Comparison of ENCODE assay signal across 8 cellular contexts in genomic region chr1:67489643-67490042, GRCh38. TPM values are rescaled to one million over a fixed set of nuclear protein-coding genes. Genes with fewer than 3 reads are reported as not detected.
DNase-seq lines count a peak whose midpoint lies in the region; ATAC-seq lines count a peak whose summit lies in the region.

No MANE protein-coding gene starts in this region.

- H3K9me3 ChIP-seq in T-helper 17 cell (ENCODE audit: control insufficient read depth, low read length, poor library complexity, severe bottlenecking), result no peaks in the 10 kb centered on the region

- H3K36me3 Mint-ChIP-seq in activated T-helper 17 cell treated with anti-CD3 and anti-CD28 coated beads, Interleukin-2, amount 50 U/mL, for 72 hours (ENCODE audit: low read depth), result no peaks in the 10 kb centered on the region
- H3K36me3 Mint-ChIP-seq in T-helper 17 cell (ENCODE audit: low read depth), result no peaks in the 10 kb centered on the region

- no peak overlapping the region for H3K27ac Mint-ChIP-seq in activated T-helper 17 cell treated with anti-CD3 and anti-CD28 coated beads, Interleukin-2, amount 50 U/mL, for 72 hours
- H3K27ac Mint-ChIP-seq in T-helper 17 cell, result no peak overlapping the region

- no peaks in the 10 kb centered on the region for H3K9me3 Mint-ChIP-seq in activated T-helper 17 cell treated with anti-CD3 and anti-CD28 coated beads, Interleukin-2, amount 50 U/mL, for 72 hours

- H3K27me3 Mint-ChIP-seq in activated T-helper 17 cell treated with anti-CD3 and anti-CD28 coated beads, Interleukin-2, amount 50 U/mL, for 72 hours, result no peaks in the 10 kb centered on the region
- H3K27me3 Mint-ChIP-seq in T-helper 17 cell, result no peaks in the 10 kb centered on the region

- H3K4me3 Mint-ChIP-seq in activated T-helper 17 cell treated with anti-CD3 and anti-CD28 coated beads, Interleukin-2, amount 50 U/mL, for 72 hours, result no peak overlapping the region
- H3K4me3 Mint-ChIP-seq in T-helper 17 cell, result no peak overlapping the region

- ATAC-seq in HG03354 (IDR thresholded peaks at IDR 0.05; ENCODE audit: poor library complexity, severe bottlenecking, unreplicated experiment), result peak; percentile 58
- ATAC-seq in activated T-helper 17 cell treated with anti-CD3 and anti-CD28 coated beads, Interleukin-2, amount 50 U/mL, for 72 hours (replicated peaks), result peak; percentile 43
- peak; percentile 82 for ATAC-seq in left lobe of liver
- no peak for ATAC-seq in T-helper 17 cell

- H3K4me1 Mint-ChIP-seq in activated T-helper 17 cell treated with anti-CD3 and anti-CD28 coated beads, Interleukin-2, amount 50 U/mL, for 72 hours, result no peaks in the 10 kb centered on the region
- no peaks in the 10 kb centered on the region for H3K4me1 Mint-ChIP-seq in T-helper 17 cell

- DNase-seq in DMS53 (lab: John Stamatoyannopoulos, UW), result peak; percentile 44
- DNase-seq in DMS53 treated with DMSO at 0.1 percent for 48 hours (lab: John Stamatoyannopoulos, UW; ENCODE audit: unreplicated experiment), result no peak
- DNase-seq in left lobe of liver (ENCODE audit: low spot score), result no peak
- no peak for DNase-seq in AG08395 (ENCODE audit: low spot score)
- no peak for DNase-seq in T-helper 17 cell
- no peak for DNase-seq in SHP77 (lab: John Stamatoyannopoulos, UW)

RNA-seq across cellular contexts. Expression of gene SERBP1, which starts 59.4 kb away (rescaled TPM):
- total RNA-seq in activated T-helper 17 cell treated with anti-CD3 and anti-CD28 coated beads, Interleukin-2, amount 50 U/mL, for 72 hours, result 100 to 1,000 TPM; 225 to 393 TPM
- 77.0 TPM for total RNA-seq in left lobe of liver
- total RNA-seq in T-helper 17 cell, result 100 to 1,000 TPM; 129 to 131 TPM
